ENCODE assay signal across 19 cellular contexts in genomic region chr5:85148701-85149100, GRCh38.
DNase-seq lines count a peak whose midpoint lies in the region; TF ChIP-seq lines count a peak whose summit lies in the region.
"Had no signal": no experiment of that assay in that cellular context is flagged by ENCODE, and none has a peak within 500 bp of the region (broad histone marks: within the 10 kb centered on the region; RNA-seq: fewer than 3 reads in every experiment).

No MANE protein-coding gene starts in this region.

- TF ChIP-seq POLR2A in erythroblast (IDR thresholded peaks at IDR 0.05; ENCODE audit: low read length), result no peak

- no peaks in the 10 kb centered on the region for H3K36me3 Mint-ChIP-seq in nephron progenitor cell (ENCODE audit: low read depth)
- no peaks in the 10 kb centered on the region for H3K36me3 Mint-ChIP-seq in type B pancreatic cell
- H3K36me3 Mint-ChIP-seq: CD14-positive monocyte had no signal

- H3K27ac Mint-ChIP-seq in nephron progenitor cell, result peak overlapping the region; percentile 18
- no peak overlapping the region for H3K27ac Mint-ChIP-seq in type B pancreatic cell
- H3K27ac Mint-ChIP-seq: CD14-positive monocyte; CD4-positive, alpha-beta T cell; CD8-positive, alpha-beta memory T cell had no signal

- H3K4me3 Mint-ChIP-seq in nephron progenitor cell (no peak overlapping the region), type B pancreatic cell (no peak overlapping the region)
- H3K4me3 Mint-ChIP-seq: CD14-positive monocyte; CD4-positive, alpha-beta T cell; CD8-positive, alpha-beta memory T cell had no signal

- DNase-seq in OCI-M1 (lab: John Stamatoyannopoulos, UW) (peak; percentile 51), erythroblast (lab: John Stamatoyannopoulos, UW) (peak; percentile 22 to 82), nephron progenitor cell (no peak), type B pancreatic cell (ENCODE audit: extremely low spot score, unreplicated experiment) (no peak), GDM1 (lab: John Stamatoyannopoulos, UW) (no peak), DMS153 (lab: John Stamatoyannopoulos, UW) (no peak)
- DNase-seq: 8988T; ACHN; AML-193; BE2C; CD4-positive, alpha-beta T cell; CD8-positive, alpha-beta memory T cell; DMS 273 treated with DMSO at 0.1 percent for 48 hours; DMS53; DMS79 treated with DMSO at 0.1 percent for 48 hours; GM23248; H7; HCEC 1CT had no signal

- no peaks in the 10 kb centered on the region for H3K27me3 Mint-ChIP-seq in nephron progenitor cell (ENCODE audit: low read depth, poor library complexity)
- H3K27me3 Mint-ChIP-seq in type B pancreatic cell, result peaks cover 26% of the 10 kb centered on the region
- H3K27me3 Mint-ChIP-seq: CD4-positive, alpha-beta T cell; CD8-positive, alpha-beta memory T cell had no signal

- TF ChIP-seq CTCF in nephron progenitor cell (IDR thresholded peaks at IDR 0.05), result no peak
- TF ChIP-seq CTCF in type B pancreatic cell (conservative IDR thresholded peaks at IDR 0.05), result no peak

- peaks cover 11% of the 10 kb centered on the region for H3K4me1 Mint-ChIP-seq in nephron progenitor cell
- H3K4me1 Mint-ChIP-seq in type B pancreatic cell (ENCODE audit: unreplicated experiment), result peaks cover 7% of the 10 kb centered on the region
- H3K4me1 Mint-ChIP-seq: CD14-positive monocyte; CD8-positive, alpha-beta memory T cell had no signal

- H3K9me3 Mint-ChIP-seq in nephron progenitor cell, result no peaks in the 10 kb centered on the region
- no peaks in the 10 kb centered on the region for H3K9me3 Mint-ChIP-seq in type B pancreatic cell
- H3K9me3 Mint-ChIP-seq: CD4-positive, alpha-beta T cell had no signal

Comparison
In these comparisons a context has a peak if more than half of its experiments do, and no peak if none do; other contexts are left out.
1. DNase-seq: peak in OCI-M1 (single experiment) and erythroblast (2 of 2); none in nephron progenitor cell (single experiment), type B pancreatic cell (single experiment), GDM1 (single experiment) and DMS153 (single experiment).